In genomic region chr6:124799638-124800037, GRCh38 we compare ENCODE assay signal across 28 cellular contexts.
"Had no signal": no experiment of that assay in that cellular context is flagged by ENCODE, and none has a peak within 500 bp of the region (broad histone marks: within the 10 kb centered on the region; RNA-seq: fewer than 3 reads in every experiment).

No MANE protein-coding gene starts in this region.

- H3K9me3 ChIP-seq: ovary, psoas muscle, spleen, stomach, thoracic aorta, thyroid gland, upper lobe of left lung, vagina had no signal

- H3K4me2 ChIP-seq: smooth muscle cell had no signal

- H3K36me3 ChIP-seq: ovary, spleen, stomach, thoracic aorta, thyroid gland, tibial nerve, upper lobe of left lung, vagina had no signal

- H3K27me3 ChIP-seq: ovary, spleen, stomach, thyroid gland, tibial nerve, upper lobe of left lung, vagina had no signal

- H2AFZ ChIP-seq: parathyroid adenoma had no signal

- ATAC-seq: naive thymus-derived CD8-positive, alpha-beta T cell; natural killer cell treated with Interleukin-12 subunit alpha and Interleukin-12 subunit beta and Interleukin-15 and Interleukin-18, amount 100 ng/mL, for 72 hours; psoas muscle; right cardiac atrium; sciatic nerve; stimulated activated naive B cell treated with anti-CD40 and anti-IgM and Interleukin-4, amounts not matched to agents 10 μg/mL and 1 μg/mL and 100 μg/mL, for 72 hours had no signal

- H3K4me3 ChIP-seq: ovary, psoas muscle, skin epidermis, smooth muscle cell, spleen, stomach, thoracic aorta, thyroid gland, tibial nerve, upper lobe of left lung, vagina had no signal

- DNase-seq: naive thymus-derived CD8-positive, alpha-beta T cell; nephron progenitor cell; occipital lobe; ovary; posterior cingulate gyrus; psoas muscle; right cardiac atrium; spleen; stimulated activated CD4-positive, alpha-beta T cell treated with anti-CD3 and anti-CD28 coated beads, Interleukin-12 subunit alpha, Interleukin-12 subunit beta, amount 100 ng/mL, for 4 hours; stimulated activated CD4-positive, alpha-beta T cell treated with anti-CD3 and anti-CD28 coated beads, Interleukin-1b, Interleukin-23, amount 100 ng/mL, for 48 hours; stimulated activated CD4-positive, alpha-beta T cell treated with anti-CD3 and anti-CD28 coated beads, Interleukin-4, amount 100 ng/mL, for 1 hour; stimulated activated CD4-positive, alpha-beta T cell treated with anti-CD3 and anti-CD28 coated beads, Interleukin-4, amount 100 ng/mL, for 4 hours; stimulated activated CD8-positive, alpha-beta memory T cell treated with anti-CD3 and anti-CD28 coated beads, Interleukin-4, amount 100 ng/mL, for 48 hours; stimulated activated naive B cell treated with anti-CD40 and anti-IgM and Interleukin-4, amounts not matched to agents 10 μg/mL and 1 μg/mL and 100 μg/mL, for 72 hours; stimulated activated naive CD4-positive, alpha-beta T cell treated with Interleukin-2 at 50 U/mL for 16 hours; stomach; thyroid gland; trophoblast cell; upper lobe of left lung had no signal

- H3K9ac ChIP-seq: parathyroid adenoma had no signal

- H3K4me1 ChIP-seq: psoas muscle, spleen, stomach, thyroid gland, tibial nerve, upper lobe of left lung, vagina had no signal

- H3K79me2 ChIP-seq: parathyroid adenoma had no signal

- FAIRE-seq: urothelium cell line had no signal

- H3K27ac ChIP-seq: ovary, parathyroid adenoma, psoas muscle, skin epidermis, spleen, stomach, thoracic aorta, thyroid gland, tibial nerve, upper lobe of left lung, vagina had no signal
